In the genomic region with DNA sequence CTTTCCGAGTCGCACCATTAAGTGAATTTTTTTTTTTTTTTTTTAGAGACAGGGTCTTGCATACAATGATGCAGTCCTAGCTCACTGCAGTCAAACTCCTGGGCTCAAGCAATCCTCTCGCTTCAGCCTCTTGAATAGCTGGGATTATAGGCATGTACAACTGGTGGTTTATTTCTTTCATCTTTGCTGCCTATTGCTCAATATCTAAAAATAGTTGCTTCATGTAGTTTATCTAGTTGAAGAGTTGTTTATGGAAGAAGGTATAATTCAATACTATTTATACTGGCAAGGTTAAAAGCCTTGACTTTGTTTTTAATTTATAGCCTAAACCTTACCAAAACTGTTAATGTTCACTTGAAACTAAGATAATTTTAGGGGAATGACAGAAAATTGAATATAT, we compare ENCODE assay signal across 2 cellular contexts.
A peak's percentile ranks its signal among the peaks of the same experiment; 100 is the strongest.
TF ChIP-seq lines count a peak whose summit lies in the region.

No MANE protein-coding gene starts in this region.

TF ChIP-seq in IMR-90, 13 proteins besides CTCF, POLR2A, EP300 and RAD21:
- TF ChIP-seq FOS (IDR thresholded peaks at IDR 0.05; ENCODE audit: low read depth, low read length) = no peak
- peak; percentile 87 for TF ChIP-seq CEBPB (IDR thresholded peaks at IDR 0.05; ENCODE audit: low read depth, low read length)

TF ChIP-seq in K562, 482 proteins besides CTCF, POLR2A, EP300 and RAD21:
- peak; percentile 25; the same call in 1 of the 2 replicates for TF ChIP-seq CEBPB (tag; IDR thresholded peaks at IDR 0.05)
- TF ChIP-seq STAT5B (CRISPR knock-in tag; IDR thresholded peaks at IDR 0.05) = no peak
- TF ChIP-seq, protein P1, sequence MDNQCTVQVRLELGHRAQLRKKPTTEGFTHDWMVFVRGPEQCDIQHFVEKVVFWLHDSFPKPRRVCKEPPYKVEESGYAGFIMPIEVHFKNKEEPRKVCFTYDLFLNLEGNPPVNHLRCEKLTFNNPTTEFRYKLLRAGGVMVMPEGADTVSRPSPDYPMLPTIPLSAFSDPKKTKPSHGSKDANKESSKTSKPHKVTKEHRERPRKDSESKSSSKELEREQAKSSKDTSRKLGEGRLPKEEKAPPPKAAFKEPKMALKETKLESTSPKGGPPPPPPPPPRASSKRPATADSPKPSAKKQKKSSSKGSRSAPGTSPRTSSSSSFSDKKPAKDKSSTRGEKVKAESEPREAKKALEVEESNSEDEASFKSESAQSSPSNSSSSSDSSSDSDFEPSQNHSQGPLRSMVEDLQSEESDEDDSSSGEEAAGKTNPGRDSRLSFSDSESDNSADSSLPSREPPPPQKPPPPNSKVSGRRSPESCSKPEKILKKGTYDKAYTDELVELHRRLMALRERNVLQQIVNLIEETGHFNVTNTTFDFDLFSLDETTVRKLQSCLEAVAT (IDR thresholded peaks at IDR 0.05) = no peak
- TF ChIP-seq HDAC1 (IDR thresholded peaks at IDR 0.05) = no peak
- TF ChIP-seq, protein P2, sequence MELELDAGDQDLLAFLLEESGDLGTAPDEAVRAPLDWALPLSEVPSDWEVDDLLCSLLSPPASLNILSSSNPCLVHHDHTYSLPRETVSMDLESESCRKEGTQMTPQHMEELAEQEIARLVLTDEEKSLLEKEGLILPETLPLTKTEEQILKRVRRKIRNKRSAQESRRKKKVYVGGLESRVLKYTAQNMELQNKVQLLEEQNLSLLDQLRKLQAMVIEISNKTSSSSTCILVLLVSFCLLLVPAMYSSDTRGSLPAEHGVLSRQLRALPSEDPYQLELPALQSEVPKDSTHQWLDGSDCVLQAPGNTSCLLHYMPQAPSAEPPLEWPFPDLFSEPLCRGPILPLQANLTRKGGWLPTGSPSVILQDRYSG (tag; conservative IDR thresholded peaks at IDR 0.05; ENCODE audit: low read depth) = no peak
- no peak for TF ChIP-seq CEBPG (CRISPR knock-in tag; IDR thresholded peaks at IDR 0.05)
- peak in 1 of 2 experiments; percentile 59; a peak in 1 of 4 replicates for TF ChIP-seq CEBPG (tag; conservative IDR thresholded peaks at IDR 0.05 in 1 of 2, IDR thresholded peaks at IDR 0.05 in 1 of 2)
- TF ChIP-seq ZNF197 (CRISPR knock-in tag; IDR thresholded peaks at IDR 0.05; ENCODE audit: low read depth) = no peak
TF ChIP-seq in K562: peak in this region for 2.
